1 cellular context compared by ENCODE assay signal in the genomic region with DNA sequence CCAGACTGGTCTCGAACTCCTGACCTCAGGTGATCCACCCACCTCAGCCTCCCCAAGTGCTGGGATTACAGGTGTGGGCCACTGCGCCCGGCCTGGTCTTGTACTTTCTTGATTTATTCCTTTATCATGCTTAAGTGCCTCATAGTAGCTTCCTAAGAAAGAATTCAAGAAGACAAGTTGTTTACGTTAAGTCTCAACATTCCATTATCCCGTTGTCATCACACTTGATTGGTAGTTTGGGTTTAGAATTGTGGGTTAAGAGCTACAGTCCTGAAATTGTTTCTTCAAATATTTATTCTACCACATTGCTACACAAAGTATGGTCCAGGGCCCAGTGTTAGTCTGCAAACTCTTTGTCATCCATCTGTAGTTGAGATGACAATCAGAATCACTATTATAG.
TF ChIP-seq lines count a peak whose summit lies in the region.

No MANE protein-coding gene starts in this region.

TF ChIP-seq in GM23338, 12 proteins besides CTCF, POLR2A, EP300 and RAD21:
- TF ChIP-seq JUNB (IDR thresholded peaks at IDR 0.05; ENCODE audit: unreplicated experiment) (no peak), EZH2 (IDR thresholded peaks at IDR 0.05; ENCODE audit: low read depth, unreplicated experiment) (no peak), NANOG (IDR thresholded peaks at IDR 0.05; ENCODE audit: borderline replicate concordance) (no peak)
- TF ChIP-seq, protein P1, sequence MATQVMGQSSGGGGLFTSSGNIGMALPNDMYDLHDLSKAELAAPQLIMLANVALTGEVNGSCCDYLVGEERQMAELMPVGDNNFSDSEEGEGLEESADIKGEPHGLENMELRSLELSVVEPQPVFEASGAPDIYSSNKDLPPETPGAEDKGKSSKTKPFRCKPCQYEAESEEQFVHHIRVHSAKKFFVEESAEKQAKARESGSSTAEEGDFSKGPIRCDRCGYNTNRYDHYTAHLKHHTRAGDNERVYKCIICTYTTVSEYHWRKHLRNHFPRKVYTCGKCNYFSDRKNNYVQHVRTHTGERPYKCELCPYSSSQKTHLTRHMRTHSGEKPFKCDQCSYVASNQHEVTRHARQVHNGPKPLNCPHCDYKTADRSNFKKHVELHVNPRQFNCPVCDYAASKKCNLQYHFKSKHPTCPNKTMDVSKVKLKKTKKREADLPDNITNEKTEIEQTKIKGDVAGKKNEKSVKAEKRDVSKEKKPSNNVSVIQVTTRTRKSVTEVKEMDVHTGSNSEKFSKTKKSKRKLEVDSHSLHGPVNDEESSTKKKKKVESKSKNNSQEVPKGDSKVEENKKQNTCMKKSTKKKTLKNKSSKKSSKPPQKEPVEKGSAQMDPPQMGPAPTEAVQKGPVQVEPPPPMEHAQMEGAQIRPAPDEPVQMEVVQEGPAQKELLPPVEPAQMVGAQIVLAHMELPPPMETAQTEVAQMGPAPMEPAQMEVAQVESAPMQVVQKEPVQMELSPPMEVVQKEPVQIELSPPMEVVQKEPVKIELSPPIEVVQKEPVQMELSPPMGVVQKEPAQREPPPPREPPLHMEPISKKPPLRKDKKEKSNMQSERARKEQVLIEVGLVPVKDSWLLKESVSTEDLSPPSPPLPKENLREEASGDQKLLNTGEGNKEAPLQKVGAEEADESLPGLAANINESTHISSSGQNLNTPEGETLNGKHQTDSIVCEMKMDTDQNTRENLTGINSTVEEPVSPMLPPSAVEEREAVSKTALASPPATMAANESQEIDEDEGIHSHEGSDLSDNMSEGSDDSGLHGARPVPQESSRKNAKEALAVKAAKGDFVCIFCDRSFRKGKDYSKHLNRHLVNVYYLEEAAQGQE (IDR thresholded peaks at IDR 0.05; ENCODE audit: unreplicated experiment): no peak
